ENCODE assay signal across 1 cellular context in genomic region chr17:1160591-1161041, GRCh38.
TF ChIP-seq lines count a peak whose summit lies in the region.

No MANE protein-coding gene starts in this region.

TF ChIP-seq in HEK293, 187 proteins besides CTCF, POLR2A, EP300 and RAD21 (continued from another document):
- TF ChIP-seq PRDM2 (tag by site-specific recombination; IDR thresholded peaks at IDR 0.05; ENCODE audit: borderline replicate concordance), result no peak
- TF ChIP-seq ZNF843 (tag by site-specific recombination; IDR thresholded peaks at IDR 0.05), result no peak
- TF ChIP-seq WT1 (tag by site-specific recombination; IDR thresholded peaks at IDR 0.05), result no peak
- TF ChIP-seq ZNF514 (tag by site-specific recombination; IDR thresholded peaks at IDR 0.05), result no peak
- TF ChIP-seq ZSCAN18 (tag by site-specific recombination; IDR thresholded peaks at IDR 0.05), result no peak
